ENCODE assay signal across 16 cellular contexts in the genomic region with DNA sequence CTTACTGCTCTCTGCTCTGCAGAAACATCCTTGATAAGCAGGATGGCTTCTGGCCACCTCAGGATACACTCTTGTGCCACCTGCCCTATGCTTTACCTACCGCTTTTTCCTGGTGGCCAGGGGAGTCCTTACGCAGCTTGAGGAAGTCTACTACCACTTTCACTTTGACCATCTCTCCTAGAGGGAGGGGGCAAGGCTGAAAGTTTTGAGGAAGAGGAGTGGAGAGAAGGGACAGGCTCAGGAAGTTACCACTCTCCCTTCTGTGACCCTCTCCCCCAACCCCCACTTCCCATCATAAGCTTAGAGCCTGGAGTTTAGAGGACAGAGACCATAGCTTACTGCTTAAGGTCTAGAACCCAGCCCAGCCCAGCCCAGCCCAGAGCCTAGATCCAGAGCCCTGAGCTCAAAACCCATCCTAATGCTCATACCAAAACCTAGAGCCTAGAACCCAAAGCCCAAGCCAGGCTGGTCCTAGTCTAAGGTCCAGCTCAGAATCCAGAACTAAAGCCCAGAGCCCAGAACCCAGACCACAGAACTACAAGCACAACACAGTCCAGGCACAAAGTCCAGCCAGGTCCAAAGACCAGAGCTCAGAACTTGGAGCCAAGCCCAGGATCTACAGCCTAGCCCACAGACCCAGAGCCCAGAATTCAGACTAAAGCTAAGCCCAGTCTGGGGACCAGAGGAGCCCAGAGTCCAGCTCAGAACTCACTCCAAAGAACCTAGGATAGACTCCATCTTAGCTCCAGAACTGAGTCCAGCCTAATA. TPM values are rescaled to one million over a fixed set of nuclear protein-coding genes. Genes with fewer than 3 reads are reported as not detected.
A peak's percentile ranks its signal among the peaks of the same experiment; 100 is the strongest.
DNase-seq lines count a peak whose midpoint lies in the region; ATAC-seq, FAIRE-seq and TF ChIP-seq lines count a peak whose summit lies in the region.
"Had no signal": no experiment of that assay in that cellular context is flagged by ENCODE, and none has a peak within 500 bp of the region (broad histone marks: within the 10 kb centered on the region; RNA-seq: fewer than 3 reads in every experiment).

No MANE protein-coding gene starts in this region.

- TF ChIP-seq POLR2A in GM12892 (IDR thresholded peaks at IDR 0.05; ENCODE audit: low read depth, low read length) = no peak

- peak; percentile 59 for DNase-seq in GDM1 (lab: John Stamatoyannopoulos, UW)
- DNase-seq in NOMO-1 treated with DMSO at 0.1 percent for 48 hours (lab: John Stamatoyannopoulos, UW; ENCODE audit: unreplicated experiment) = peak; percentile 80
- peak; percentile 63 for DNase-seq in globus pallidus (ENCODE audit: low spot score)
- DNase-seq in pons (ENCODE audit: low spot score) = peak; percentile 83
- no peak for DNase-seq in NCI-H1436 treated with DMSO at 0.1 percent for 48 hours (lab: John Stamatoyannopoulos, UW)
- DNase-seq in GM12892 (ENCODE audit: insufficient read length) = no peak
- DNase-seq in DMS114 treated with DMSO at 0.1 percent for 48 hours (lab: John Stamatoyannopoulos, UW; ENCODE audit: unreplicated experiment) = no peak
- DNase-seq: activated CD4-positive, alpha-beta T cell treated with anti-CD3 and anti-CD28 coated beads, Interleukin-2, amount 50 U/mL, for 4 hours; activated effector memory CD4-positive, alpha-beta T cell treated with Interleukin-2 at 50 U/mL for 16 hours; endodermal cell; foreskin keratinocyte; natural killer cell; NCI-H2171 had no signal

- ATAC-seq in HG03571 (IDR thresholded peaks at IDR 0.05; ENCODE audit: unreplicated experiment) = no peak
- ATAC-seq: body of pancreas, foreskin keratinocyte, GM23338 had no signal

- no peak for FAIRE-seq in GM12892 (lab: Jason Lieb, UNC)

RNA-seq across cellular contexts. Expression of gene MFSD2A, which starts 18.0 kb away (rescaled TPM):
- polyA plus RNA-seq in GM12892 (2012; ENCODE audit: missing spikeins) = 10.5 TPM

RNA-seq across cellular contexts. Expression of gene MYCL, which starts 35.2 kb away (rescaled TPM):
- polyA plus RNA-seq in GM12892 (2012; ENCODE audit: missing spikeins) = 2.0 TPM

RNA-seq across cellular contexts. Expression of gene TRIT1, which starts 53.6 kb away (rescaled TPM):
- 26.9 TPM for polyA plus RNA-seq in GM12892 (2012; ENCODE audit: missing spikeins)

Comparison
In these comparisons a context has a peak if more than half of its experiments do, and no peak if none do; other contexts are left out.
1. DNase-seq: peak in GDM1 (single experiment), NOMO-1 treated with DMSO at 0.1 percent for 48 hours (single experiment), globus pallidus (single experiment) and pons (single experiment); none in NCI-H1436 treated with DMSO at 0.1 percent for 48 hours (single experiment), GM12892 (single experiment) and DMS114 treated with DMSO at 0.1 percent for 48 hours (single experiment).